Comparison of ENCODE assay signal across 1 cellular context in genomic region chr14:93035917-93036651, GRCh38.
TF ChIP-seq lines count a peak whose summit lies in the region.

No MANE protein-coding gene starts in this region.

TF ChIP-seq in HepG2, 621 proteins besides CTCF, POLR2A, EP300 and RAD21 (continued from another document and continues in another):
- TF ChIP-seq, protein P1, sequence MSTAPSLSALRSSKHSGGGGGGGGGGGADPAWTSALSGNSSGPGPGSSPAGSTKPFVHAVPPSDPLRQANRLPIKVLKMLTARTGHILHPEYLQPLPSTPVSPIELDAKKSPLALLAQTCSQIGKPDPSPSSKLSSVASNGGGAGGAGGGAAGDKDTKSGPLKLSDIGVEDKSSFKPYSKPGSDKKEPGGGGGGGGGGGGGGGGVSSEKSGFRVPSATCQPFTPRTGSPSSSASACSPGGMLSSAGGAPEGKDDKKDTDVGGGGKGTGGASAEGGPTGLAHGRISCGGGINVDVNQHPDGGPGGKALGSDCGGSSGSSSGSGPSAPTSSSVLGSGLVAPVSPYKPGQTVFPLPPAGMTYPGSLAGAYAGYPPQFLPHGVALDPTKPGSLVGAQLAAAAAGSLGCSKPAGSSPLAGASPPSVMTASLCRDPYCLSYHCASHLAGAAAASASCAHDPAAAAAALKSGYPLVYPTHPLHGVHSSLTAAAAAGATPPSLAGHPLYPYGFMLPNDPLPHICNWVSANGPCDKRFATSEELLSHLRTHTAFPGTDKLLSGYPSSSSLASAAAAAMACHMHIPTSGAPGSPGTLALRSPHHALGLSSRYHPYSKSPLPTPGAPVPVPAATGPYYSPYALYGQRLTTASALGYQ (CRISPR knock-in tag; IDR thresholded peaks at IDR 0.05), result peak; percentile 85
- peak; percentile 59 for TF ChIP-seq DPF2 (CRISPR knock-in tag; IDR thresholded peaks at IDR 0.05; ENCODE audit: borderline replicate concordance, low read depth)
- TF ChIP-seq GPBP1L1 (CRISPR knock-in tag; IDR thresholded peaks at IDR 0.05), result no peak
- TF ChIP-seq HNF1B (CRISPR knock-in tag; IDR thresholded peaks at IDR 0.05), result peak; percentile 65
- TF ChIP-seq ZNF180 (CRISPR knock-in tag; IDR thresholded peaks at IDR 0.05; ENCODE audit: borderline replicate concordance, low read depth), result no peak
- TF ChIP-seq CC2D1A (CRISPR knock-in tag; IDR thresholded peaks at IDR 0.05), result no peak
- TF ChIP-seq, protein P2, sequence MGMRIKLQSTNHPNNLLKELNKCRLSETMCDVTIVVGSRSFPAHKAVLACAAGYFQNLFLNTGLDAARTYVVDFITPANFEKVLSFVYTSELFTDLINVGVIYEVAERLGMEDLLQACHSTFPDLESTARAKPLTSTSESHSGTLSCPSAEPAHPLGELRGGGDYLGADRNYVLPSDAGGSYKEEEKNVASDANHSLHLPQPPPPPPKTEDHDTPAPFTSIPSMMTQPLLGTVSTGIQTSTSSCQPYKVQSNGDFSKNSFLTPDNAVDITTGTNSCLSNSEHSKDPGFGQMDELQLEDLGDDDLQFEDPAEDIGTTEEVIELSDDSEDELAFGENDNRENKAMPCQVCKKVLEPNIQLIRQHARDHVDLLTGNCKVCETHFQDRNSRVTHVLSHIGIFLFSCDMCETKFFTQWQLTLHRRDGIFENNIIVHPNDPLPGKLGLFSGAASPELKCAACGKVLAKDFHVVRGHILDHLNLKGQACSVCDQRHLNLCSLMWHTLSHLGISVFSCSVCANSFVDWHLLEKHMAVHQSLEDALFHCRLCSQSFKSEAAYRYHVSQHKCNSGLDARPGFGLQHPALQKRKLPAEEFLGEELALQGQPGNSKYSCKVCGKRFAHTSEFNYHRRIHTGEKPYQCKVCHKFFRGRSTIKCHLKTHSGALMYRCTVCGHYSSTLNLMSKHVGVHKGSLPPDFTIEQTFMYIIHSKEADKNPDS (CRISPR knock-in tag; IDR thresholded peaks at IDR 0.05), result no peak
- no peak for TF ChIP-seq MYNN (CRISPR knock-in tag; IDR thresholded peaks at IDR 0.05; ENCODE audit: low read depth)
- no peak for TF ChIP-seq ZNF780A (CRISPR knock-in tag; IDR thresholded peaks at IDR 0.05)
- TF ChIP-seq, protein P3, sequence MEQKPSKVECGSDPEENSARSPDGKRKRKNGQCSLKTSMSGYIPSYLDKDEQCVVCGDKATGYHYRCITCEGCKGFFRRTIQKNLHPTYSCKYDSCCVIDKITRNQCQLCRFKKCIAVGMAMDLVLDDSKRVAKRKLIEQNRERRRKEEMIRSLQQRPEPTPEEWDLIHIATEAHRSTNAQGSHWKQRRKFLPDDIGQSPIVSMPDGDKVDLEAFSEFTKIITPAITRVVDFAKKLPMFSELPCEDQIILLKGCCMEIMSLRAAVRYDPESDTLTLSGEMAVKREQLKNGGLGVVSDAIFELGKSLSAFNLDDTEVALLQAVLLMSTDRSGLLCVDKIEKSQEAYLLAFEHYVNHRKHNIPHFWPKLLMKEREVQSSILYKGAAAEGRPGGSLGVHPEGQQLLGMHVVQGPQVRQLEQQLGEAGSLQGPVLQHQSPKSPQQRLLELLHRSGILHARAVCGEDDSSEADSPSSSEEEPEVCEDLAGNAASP (CRISPR knock-in tag; IDR thresholded peaks at IDR 0.05; ENCODE audit: borderline replicate concordance), result peak; percentile 85
- TF ChIP-seq, protein P4, sequence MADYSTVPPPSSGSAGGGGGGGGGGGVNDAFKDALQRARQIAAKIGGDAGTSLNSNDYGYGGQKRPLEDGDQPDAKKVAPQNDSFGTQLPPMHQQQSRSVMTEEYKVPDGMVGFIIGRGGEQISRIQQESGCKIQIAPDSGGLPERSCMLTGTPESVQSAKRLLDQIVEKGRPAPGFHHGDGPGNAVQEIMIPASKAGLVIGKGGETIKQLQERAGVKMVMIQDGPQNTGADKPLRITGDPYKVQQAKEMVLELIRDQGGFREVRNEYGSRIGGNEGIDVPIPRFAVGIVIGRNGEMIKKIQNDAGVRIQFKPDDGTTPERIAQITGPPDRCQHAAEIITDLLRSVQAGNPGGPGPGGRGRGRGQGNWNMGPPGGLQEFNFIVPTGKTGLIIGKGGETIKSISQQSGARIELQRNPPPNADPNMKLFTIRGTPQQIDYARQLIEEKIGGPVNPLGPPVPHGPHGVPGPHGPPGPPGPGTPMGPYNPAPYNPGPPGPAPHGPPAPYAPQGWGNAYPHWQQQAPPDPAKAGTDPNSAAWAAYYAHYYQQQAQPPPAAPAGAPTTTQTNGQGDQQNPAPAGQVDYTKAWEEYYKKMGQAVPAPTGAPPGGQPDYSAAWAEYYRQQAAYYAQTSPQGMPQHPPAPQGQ (CRISPR knock-in tag; IDR thresholded peaks at IDR 0.05; ENCODE audit: borderline replicate concordance), result no peak
- TF ChIP-seq SNAI1 (CRISPR knock-in tag; IDR thresholded peaks at IDR 0.05; ENCODE audit: borderline replicate concordance), result no peak
- TF ChIP-seq, protein P5, sequence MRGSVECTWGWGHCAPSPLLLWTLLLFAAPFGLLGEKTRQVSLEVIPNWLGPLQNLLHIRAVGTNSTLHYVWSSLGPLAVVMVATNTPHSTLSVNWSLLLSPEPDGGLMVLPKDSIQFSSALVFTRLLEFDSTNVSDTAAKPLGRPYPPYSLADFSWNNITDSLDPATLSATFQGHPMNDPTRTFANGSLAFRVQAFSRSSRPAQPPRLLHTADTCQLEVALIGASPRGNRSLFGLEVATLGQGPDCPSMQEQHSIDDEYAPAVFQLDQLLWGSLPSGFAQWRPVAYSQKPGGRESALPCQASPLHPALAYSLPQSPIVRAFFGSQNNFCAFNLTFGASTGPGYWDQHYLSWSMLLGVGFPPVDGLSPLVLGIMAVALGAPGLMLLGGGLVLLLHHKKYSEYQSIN (CRISPR knock-in tag; IDR thresholded peaks at IDR 0.05; ENCODE audit: borderline replicate concordance), result no peak
- no peak for TF ChIP-seq HNF1A (IDR thresholded peaks at IDR 0.05; ENCODE audit: low read depth)
- TF ChIP-seq HNF1A (CRISPR knock-in tag; IDR thresholded peaks at IDR 0.05; ENCODE audit: borderline replicate concordance), result peak; percentile 79; the same call in 1 of the 2 replicates
- peak; percentile 87 for TF ChIP-seq U2AF2 (IDR thresholded peaks at IDR 0.05; ENCODE audit: low read depth, low read length)
- no peak for TF ChIP-seq TFDP2 (CRISPR knock-in tag; IDR thresholded peaks at IDR 0.05)
- TF ChIP-seq BCL6 (CRISPR knock-in tag; IDR thresholded peaks at IDR 0.05), result peak; percentile 98
- peak; percentile 94 for TF ChIP-seq SALL1 (CRISPR knock-in tag; IDR thresholded peaks at IDR 0.05)
- TF ChIP-seq KLF13 (CRISPR knock-in tag; IDR thresholded peaks at IDR 0.05), result no peak
- no peak for TF ChIP-seq CREB3 (CRISPR knock-in tag; IDR thresholded peaks at IDR 0.05)
- TF ChIP-seq WIZ (CRISPR knock-in tag; IDR thresholded peaks at IDR 0.05), result no peak
- TF ChIP-seq ZNF773 (CRISPR knock-in tag; IDR thresholded peaks at IDR 0.05; ENCODE audit: borderline replicate concordance), result no peak
- TF ChIP-seq ZNF691 (CRISPR knock-in tag; IDR thresholded peaks at IDR 0.05; ENCODE audit: borderline replicate concordance, low read depth), result no peak
- TF ChIP-seq PLSCR1 (CRISPR knock-in tag; IDR thresholded peaks at IDR 0.05; ENCODE audit: borderline replicate concordance), result no peak
- no peak for TF ChIP-seq RBFOX2 (IDR thresholded peaks at IDR 0.05; ENCODE audit: low read depth, low read length)
- TF ChIP-seq RFX3 (CRISPR knock-in tag; IDR thresholded peaks at IDR 0.05), result peak; percentile 78
- TF ChIP-seq ZNF12 (CRISPR knock-in tag; IDR thresholded peaks at IDR 0.05), result no peak
- TF ChIP-seq ZNF549 (CRISPR knock-in tag; IDR thresholded peaks at IDR 0.05), result no peak
- no peak for TF ChIP-seq ZNF17 (CRISPR knock-in tag; IDR thresholded peaks at IDR 0.05)
- TF ChIP-seq SAFB2 (CRISPR knock-in tag; IDR thresholded peaks at IDR 0.05; ENCODE audit: borderline replicate concordance, low read depth), result no peak
- no peak for TF ChIP-seq CHCHD3 (CRISPR knock-in tag; IDR thresholded peaks at IDR 0.05)
- peak; percentile 74; the same call in 1 of the 2 replicates for TF ChIP-seq ZFP91 (CRISPR knock-in tag; IDR thresholded peaks at IDR 0.05; ENCODE audit: borderline replicate concordance)
- TF ChIP-seq ZNF891 (CRISPR knock-in tag; IDR thresholded peaks at IDR 0.05), result no peak
- no peak for TF ChIP-seq POLR2G (IDR thresholded peaks at IDR 0.05; ENCODE audit: low read depth, low read length)
- no peak for TF ChIP-seq ZNF101 (CRISPR knock-in tag; IDR thresholded peaks at IDR 0.05; ENCODE audit: borderline replicate concordance, low read depth)
- TF ChIP-seq NR2F2 (IDR thresholded peaks at IDR 0.05; ENCODE audit: borderline replicate concordance, low read depth), result peak; percentile 99
